In the genomic region with DNA sequence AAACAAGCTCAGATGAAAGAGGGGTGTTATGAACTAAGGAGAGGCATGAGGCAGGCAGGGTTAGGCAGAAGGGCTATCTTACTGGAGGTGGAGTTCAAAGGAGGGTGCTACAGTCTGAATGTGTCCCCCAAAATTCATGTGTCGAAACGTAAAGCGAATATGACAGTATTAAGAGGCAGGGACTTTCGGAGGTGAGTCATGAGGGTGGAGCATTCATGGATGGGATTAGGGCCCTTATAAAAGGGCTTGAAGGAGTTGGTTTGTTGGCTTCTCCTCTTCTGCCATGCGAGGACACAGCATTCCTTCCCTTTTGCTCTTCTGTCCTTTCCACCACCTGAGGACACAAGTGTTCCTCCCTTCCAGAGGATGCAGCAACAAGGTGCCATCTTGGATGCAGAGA, we compare ENCODE assay signal across 25 cellular contexts. TPM values are rescaled to one million over a fixed set of nuclear protein-coding genes. Genes with fewer than 3 reads are reported as not detected.
DNase-seq lines count a peak whose midpoint lies in the region; ATAC-seq, FAIRE-seq and TF ChIP-seq lines count a peak whose summit lies in the region.
"Had no signal": no experiment of that assay in that cellular context is flagged by ENCODE, and none has a peak within 500 bp of the region (broad histone marks: within the 10 kb centered on the region; RNA-seq: fewer than 3 reads in every experiment).

No MANE protein-coding gene starts in this region.

- DNase-seq in activated CD4-positive, alpha-beta T cell treated with anti-CD3 and anti-CD28 coated beads for 36 hours: no peak
- no peak for DNase-seq in activated CD4-positive, alpha-beta T cell treated with anti-CD3 and anti-CD28 coated beads, Interleukin-2, amount 10 ng/mL, durations not matched to agents 24 days and 14 days
- DNase-seq in keratinocyte (ENCODE audit: low read depth, low spot score) (no peak), D721Med (ENCODE audit: insufficient read length, low spot score) (no peak), GDM1 (lab: John Stamatoyannopoulos, UW) (no peak), SW 1271 (lab: John Stamatoyannopoulos, UW) (no peak)
- DNase-seq: 8988T, DMS79, H9, Kasumi-1, MV-4-11, NCI-H1105, NCI-H1436 treated with DMSO at 0.1 percent for 48 hours, NCI-H1930, NCI-H526, NCI-H82, PC-9, SHP77 had no signal

- no peaks in the 10 kb centered on the region for H3K27me3 Mint-ChIP-seq in activated CD4-positive, alpha-beta T cell treated with anti-CD3 and anti-CD28 coated beads for 36 hours
- no peaks in the 10 kb centered on the region for H3K27me3 Mint-ChIP-seq in activated CD4-positive, alpha-beta T cell treated with anti-CD3 and anti-CD28 coated beads, Interleukin-2, amount 10 ng/mL, durations not matched to agents 24 days and 14 days
- H3K27me3 Mint-ChIP-seq in dendritic cell treated with granulocyte-macrophage colony-stimulating factor and Interleukin-4, amounts not matched to agents 40 ng/mL and 50 ng/mL, for 4 days: peaks cover 2% of the 10 kb centered on the region

- H2AFZ ChIP-seq in keratinocyte (ENCODE audit: control insufficient read depth, low read length): peak overlapping the region; percentile 6
- H2AFZ ChIP-seq: PC-9 had no signal

- peak overlapping the region; percentile 52 for H3K27ac ChIP-seq in keratinocyte (ENCODE audit: control insufficient read depth, insufficient read depth, low read length)
- H3K27ac ChIP-seq: PC-9, SK-N-MC had no signal

- H3K79me2 ChIP-seq in keratinocyte (ENCODE audit: control insufficient read depth, insufficient read depth, low read length): no peaks in the 10 kb centered on the region

- TF ChIP-seq CTCF in keratinocyte (optimal IDR thresholded peaks at IDR 0.05 in 1 of 3, IDR thresholded peaks at IDR 0.05 in 1 of 3, conservative IDR thresholded peaks at IDR 0.05 in 1 of 3; ENCODE audit: extremely low read depth in 1 of 3, insufficient read depth in 2 of 3, low read length in 3 of 3): no peak
- TF ChIP-seq CTCF in D721Med (IDR thresholded peaks at IDR 0.05; ENCODE audit: insufficient read depth, missing control alignments): no peak

- no peaks in the 10 kb centered on the region for H3K36me3 ChIP-seq in keratinocyte (ENCODE audit: control insufficient read depth in 2 of 2, extremely low read depth in 1 of 2, insufficient read depth in 2 of 2, low read length in 2 of 2)

- CTCF ChIA-PET in activated CD4-positive, alpha-beta T cell treated with anti-CD3 and anti-CD28 coated beads for 36 hours (lab: Charles Lee): no interaction called here

- H3K4me3 ChIP-seq in keratinocyte (ENCODE audit: control insufficient read depth in 2 of 3, extremely low read depth in 1 of 3, insufficient read depth in 2 of 3, low read depth in 1 of 3, low read length in 3 of 3): no peak overlapping the region
- H3K4me3 ChIP-seq: K562, PC-9, SK-N-MC had no signal

- H4K20me1 ChIP-seq in keratinocyte (ENCODE audit: control insufficient read depth, extremely low read depth, insufficient read depth, low read length): no peaks in the 10 kb centered on the region

- no peak overlapping the region for H3K4me3 Mint-ChIP-seq in activated CD4-positive, alpha-beta T cell treated with anti-CD3 and anti-CD28 coated beads for 36 hours
- H3K4me3 Mint-ChIP-seq in activated CD4-positive, alpha-beta T cell treated with anti-CD3 and anti-CD28 coated beads, Interleukin-2, amount 10 ng/mL, durations not matched to agents 24 days and 14 days: no peak overlapping the region
- no peak overlapping the region for H3K4me3 Mint-ChIP-seq in dendritic cell treated with granulocyte-macrophage colony-stimulating factor and Interleukin-4, amounts not matched to agents 40 ng/mL and 50 ng/mL, for 4 days
- H3K4me3 Mint-ChIP-seq: H9 had no signal

- peaks cover 8% of the 10 kb centered on the region for H3K4me1 ChIP-seq in keratinocyte (ENCODE audit: control insufficient read depth, extremely low read depth, insufficient read depth, low read length)

- FAIRE-seq in keratinocyte (lab: Jason Lieb, UNC) (no peak), D721Med (lab: Jason Lieb, UNC) (no peak)
- FAIRE-seq: GM18507, HTR-8/SVneo, K562 had no signal

- H3K4me1 Mint-ChIP-seq in activated CD4-positive, alpha-beta T cell treated with anti-CD3 and anti-CD28 coated beads for 36 hours: no peaks in the 10 kb centered on the region
- H3K4me1 Mint-ChIP-seq in activated CD4-positive, alpha-beta T cell treated with anti-CD3 and anti-CD28 coated beads, Interleukin-2, amount 10 ng/mL, durations not matched to agents 24 days and 14 days: no peaks in the 10 kb centered on the region
- H3K4me1 Mint-ChIP-seq in dendritic cell treated with granulocyte-macrophage colony-stimulating factor and Interleukin-4, amounts not matched to agents 40 ng/mL and 50 ng/mL, for 4 days (ENCODE audit: low read depth): peaks cover 14% of the 10 kb centered on the region

- POLR2A ChIA-PET in activated CD4-positive, alpha-beta T cell treated with anti-CD3 and anti-CD28 coated beads for 36 hours (lab: Charles Lee): no interaction called here

- no peaks in the 10 kb centered on the region for H3K36me3 Mint-ChIP-seq in activated CD4-positive, alpha-beta T cell treated with anti-CD3 and anti-CD28 coated beads for 36 hours (ENCODE audit: low read depth)
- H3K36me3 Mint-ChIP-seq in activated CD4-positive, alpha-beta T cell treated with anti-CD3 and anti-CD28 coated beads, Interleukin-2, amount 10 ng/mL, durations not matched to agents 24 days and 14 days (ENCODE audit: low read depth): no peaks in the 10 kb centered on the region
- H3K36me3 Mint-ChIP-seq in dendritic cell treated with granulocyte-macrophage colony-stimulating factor and Interleukin-4, amounts not matched to agents 40 ng/mL and 50 ng/mL, for 4 days (ENCODE audit: low read depth): no peaks in the 10 kb centered on the region

- peak; percentile 26 for ATAC-seq in activated CD4-positive, alpha-beta T cell treated with anti-CD3 and anti-CD28 coated beads for 36 hours
- no peak for ATAC-seq in GM21717 (IDR thresholded peaks at IDR 0.05; ENCODE audit: unreplicated experiment)
- ATAC-seq: K562 had no signal

- peak overlapping the region; percentile 22 for H3K9ac ChIP-seq in keratinocyte (ENCODE audit: control insufficient read depth, extremely low read depth, insufficient read depth, low read length)

- H3K4me2 ChIP-seq in keratinocyte (ENCODE audit: control insufficient read depth, extremely low read depth, insufficient read depth, low read depth, low read length): no peak overlapping the region
- H3K4me2 ChIP-seq: PC-9 had no signal

- no peak overlapping the region for H3K27ac Mint-ChIP-seq in activated CD4-positive, alpha-beta T cell treated with anti-CD3 and anti-CD28 coated beads for 36 hours
- no peak overlapping the region for H3K27ac Mint-ChIP-seq in activated CD4-positive, alpha-beta T cell treated with anti-CD3 and anti-CD28 coated beads, Interleukin-2, amount 10 ng/mL, durations not matched to agents 24 days and 14 days
- H3K27ac Mint-ChIP-seq in dendritic cell treated with granulocyte-macrophage colony-stimulating factor and Interleukin-4, amounts not matched to agents 40 ng/mL and 50 ng/mL, for 4 days: peak overlapping the region; percentile 59

- intact Hi-C loops in activated CD4-positive, alpha-beta T cell treated with anti-CD3 and anti-CD28 coated beads for 36 hours (cut with DNase I, micrococcal nuclease): no loop called here
- intact Hi-C loops in activated CD4-positive, alpha-beta T cell treated with anti-CD3 and anti-CD28 coated beads, Interleukin-2, amount 10 ng/mL, durations not matched to agents 24 days and 14 days (cut with micrococcal nuclease): loop anchor here (10.0 kb wide), 1 partner anchor 273 kb away; a partner anchor contains a TSS
- intact Hi-C loops in dendritic cell treated with granulocyte-macrophage colony-stimulating factor and Interleukin-4, amounts not matched to agents 40 ng/mL and 50 ng/mL, for 4 days (cut with micrococcal nuclease): no loop called here

- H3K9me3 Mint-ChIP-seq in activated CD4-positive, alpha-beta T cell treated with anti-CD3 and anti-CD28 coated beads for 36 hours (ENCODE audit: low read depth): no peaks in the 10 kb centered on the region
- H3K9me3 Mint-ChIP-seq in activated CD4-positive, alpha-beta T cell treated with anti-CD3 and anti-CD28 coated beads, Interleukin-2, amount 10 ng/mL, durations not matched to agents 24 days and 14 days: no peaks in the 10 kb centered on the region
- no peaks in the 10 kb centered on the region for H3K9me3 Mint-ChIP-seq in dendritic cell treated with granulocyte-macrophage colony-stimulating factor and Interleukin-4, amounts not matched to agents 40 ng/mL and 50 ng/mL, for 4 days

- dilution Hi-C loops in keratinocyte (cut with MboI; ENCODE audit: extremely low pct_ligation_motif_present, low sequenced_read_pairs): no loop called here

- H3K27me3 ChIP-seq in keratinocyte (ENCODE audit: control insufficient read depth, extremely low read depth, insufficient read depth, low read length): no peaks in the 10 kb centered on the region

- no peaks in the 10 kb centered on the region for H3K9me3 ChIP-seq in keratinocyte (ENCODE audit: control insufficient read depth, low read depth, low read length)

- no peaks in the 10 kb centered on the region for H3K9me1 ChIP-seq in keratinocyte (ENCODE audit: control insufficient read depth, extremely low read depth, insufficient read depth, low read length)

RNA-seq across cellular contexts. Expression of a gene that starts 22.9 kb away (rescaled TPM):
- 1 to 10 TPM; 1.9 to 2.1 TPM for total RNA-seq in activated CD4-positive, alpha-beta T cell treated with anti-CD3 and anti-CD28 coated beads for 36 hours
- total RNA-seq in activated CD4-positive, alpha-beta T cell treated with anti-CD3 and anti-CD28 coated beads, Interleukin-2, amount 10 ng/mL, durations not matched to agents 24 days and 14 days: 0.65 and 0.66 TPM in 2 replicates
- 0.71 to 4.1 TPM (median 1.8 TPM) in 3 replicates for polyA plus RNA-seq in keratinocyte
- not detected for polyA plus RNA-seq in keratinocyte (2011; ENCODE audit: low read depth)
- 0.62 and 0.69 TPM in 2 replicates for polyA plus RNA-seq in keratinocyte (2011; cell fraction: cytosol; rRNA removed)
- polyA plus RNA-seq in keratinocyte (2011; cell fraction: nucleus; rRNA removed): 0.51 and 0.60 TPM in 2 replicates
- polyA plus RNA-seq in keratinocyte (2012; ENCODE audit: low replicate concordance): 0.24 and 3.8 TPM in 2 replicates
- polyA minus RNA-seq in keratinocyte: 1.0 to 5.1 TPM (median 1.2 TPM) in 3 replicates
- polyA minus RNA-seq in keratinocyte (2011; cell fraction: cytosol; rRNA and poly(A)+ RNA removed): not detected
- polyA minus RNA-seq in keratinocyte (2011; cell fraction: nucleus; rRNA and poly(A)+ RNA removed): 0.23 and 0.42 TPM in 2 replicates
- total RNA-seq: K562, MCF 10A had no signal
